In genomic region chr18:51234117-51235010, GRCh38 we compare ENCODE assay signal across 14 cellular contexts. TPM values are rescaled to one million over a fixed set of nuclear protein-coding genes. Genes with fewer than 3 reads are reported as not detected.
DNase-seq lines count a peak whose midpoint lies in the region; ATAC-seq, FAIRE-seq and TF ChIP-seq lines count a peak whose summit lies in the region.
"Had no signal": no experiment of that assay in that cellular context is flagged by ENCODE, and none has a peak within 500 bp of the region (broad histone marks: within the 10 kb centered on the region; RNA-seq: fewer than 3 reads in every experiment).

No MANE protein-coding gene starts in this region.

- FAIRE-seq in keratinocyte (lab: Jason Lieb, UNC), result no peak

- H3K9ac ChIP-seq in BLaER1, result no peak overlapping the region
- no peak overlapping the region for H3K9ac ChIP-seq in keratinocyte (ENCODE audit: control insufficient read depth, extremely low read depth, insufficient read depth, low read length)

- H3K27ac ChIP-seq in BLaER1 (no peak overlapping the region), HEK293 (ENCODE audit: extremely low read depth, low read depth, low read length) (peak overlapping the region; percentile 56; the same call in 1 of the 2 replicates), keratinocyte (ENCODE audit: control insufficient read depth, insufficient read depth, low read length) (peak overlapping the region; percentile 42)
- H3K27ac ChIP-seq: breast epithelium, C4-2B, heart left ventricle, right atrium auricular region had no signal

- H3K36me3 Mint-ChIP-seq in activated T-helper 1 cell treated with anti-CD3 and anti-CD28 coated beads, Interleukin-12 subunit alpha, Interleukin-12 subunit beta, Interleukin-2, Interleukin-4 antibody, amounts not matched to agents 30 ng/mL and 10 ng/mL and 1 ng/mL, durations not matched to agents 14 hours and 24 hours and 36 hours (ENCODE audit: low read depth), result no peaks in the 10 kb centered on the region
- H3K36me3 Mint-ChIP-seq: naive B cell had no signal

- H3K4me1 ChIP-seq in BLaER1 (peaks cover 22% of the 10 kb centered on the region), HEK293 (ENCODE audit: control insufficient read depth, insufficient read depth, low read length) (peaks cover 19% of the 10 kb centered on the region), keratinocyte (ENCODE audit: control insufficient read depth, extremely low read depth, insufficient read depth, low read length) (peaks cover 23% of the 10 kb centered on the region)
- H3K4me1 ChIP-seq: breast epithelium, right atrium auricular region had no signal

- peak overlapping the region; percentile 48 for H3K27ac Mint-ChIP-seq in activated T-helper 1 cell treated with anti-CD3 and anti-CD28 coated beads, Interleukin-12 subunit alpha, Interleukin-12 subunit beta, Interleukin-2, Interleukin-4 antibody, amounts not matched to agents 30 ng/mL and 10 ng/mL and 1 ng/mL, durations not matched to agents 14 hours and 24 hours and 36 hours

- no peaks in the 10 kb centered on the region for H3K27me3 Mint-ChIP-seq in activated T-helper 1 cell treated with anti-CD3 and anti-CD28 coated beads, Interleukin-12 subunit alpha, Interleukin-12 subunit beta, Interleukin-2, Interleukin-4 antibody, amounts not matched to agents 30 ng/mL and 10 ng/mL and 1 ng/mL, durations not matched to agents 14 hours and 24 hours and 36 hours (ENCODE audit: insufficient read depth)

- TF ChIP-seq CTCF in HEK293 (tag by site-specific recombination; IDR thresholded peaks at IDR 0.05) (no peak), keratinocyte (optimal IDR thresholded peaks at IDR 0.05 in 1 of 3, IDR thresholded peaks at IDR 0.05 in 1 of 3, conservative IDR thresholded peaks at IDR 0.05 in 1 of 3; ENCODE audit: extremely low read depth in 1 of 3, insufficient read depth in 2 of 3, low read length in 3 of 3) (no peak)

- H3K4me2 ChIP-seq in BLaER1 (peak overlapping the region; percentile 56), keratinocyte (ENCODE audit: control insufficient read depth, extremely low read depth, insufficient read depth, low read depth, low read length) (peak overlapping the region; percentile 10)

- ATAC-seq in HG03571 (IDR thresholded peaks at IDR 0.05; ENCODE audit: unreplicated experiment) (no peak), HG03469 (IDR thresholded peaks at IDR 0.05; ENCODE audit: unreplicated experiment) (no peak)

- H4K20me1 ChIP-seq in BLaER1 (no peaks in the 10 kb centered on the region), keratinocyte (ENCODE audit: control insufficient read depth, extremely low read depth, insufficient read depth, low read length) (no peaks in the 10 kb centered on the region)

- H3K4me3 ChIP-seq in BLaER1 (no peak overlapping the region), HEK293 (ENCODE audit: low read depth, low read length) (no peak overlapping the region), keratinocyte (ENCODE audit: control insufficient read depth in 2 of 3, extremely low read depth in 1 of 3, insufficient read depth in 2 of 3, low read depth in 1 of 3, low read length in 3 of 3) (no peak overlapping the region)
- H3K4me3 ChIP-seq: breast epithelium, heart left ventricle, right atrium auricular region had no signal

- H3K9me3 Mint-ChIP-seq in activated T-helper 1 cell treated with anti-CD3 and anti-CD28 coated beads, Interleukin-12 subunit alpha, Interleukin-12 subunit beta, Interleukin-2, Interleukin-4 antibody, amounts not matched to agents 30 ng/mL and 10 ng/mL and 1 ng/mL, durations not matched to agents 14 hours and 24 hours and 36 hours, result no peaks in the 10 kb centered on the region

- intact Hi-C loops in activated T-helper 1 cell treated with anti-CD3 and anti-CD28 coated beads, Interleukin-12 subunit alpha, Interleukin-12 subunit beta, Interleukin-2, Interleukin-4 antibody, amounts not matched to agents 30 ng/mL and 10 ng/mL and 1 ng/mL, durations not matched to agents 14 hours and 24 hours and 36 hours (cut with micrococcal nuclease), result loop anchor here (1.0 to 2.0 kb wide), 3 partner anchors 23 to 84 kb away; no protein-coding TSS in a partner anchor

- peaks cover 31% of the 10 kb centered on the region for H3K4me1 Mint-ChIP-seq in activated T-helper 1 cell treated with anti-CD3 and anti-CD28 coated beads, Interleukin-12 subunit alpha, Interleukin-12 subunit beta, Interleukin-2, Interleukin-4 antibody, amounts not matched to agents 30 ng/mL and 10 ng/mL and 1 ng/mL, durations not matched to agents 14 hours and 24 hours and 36 hours (ENCODE audit: low read depth)
- H3K4me1 Mint-ChIP-seq: naive B cell had no signal

- H3K9me3 ChIP-seq in BLaER1, result peaks cover 9% of the 10 kb centered on the region
- H3K9me3 ChIP-seq in HEK293 (ENCODE audit: control insufficient read depth, insufficient read depth, low read depth, low read length), result no peaks in the 10 kb centered on the region
- no peaks in the 10 kb centered on the region for H3K9me3 ChIP-seq in keratinocyte (ENCODE audit: control insufficient read depth, low read depth, low read length)
- H3K9me3 ChIP-seq: breast epithelium, heart left ventricle, right atrium auricular region had no signal

- H3K79me2 ChIP-seq in keratinocyte (ENCODE audit: control insufficient read depth, insufficient read depth, low read length), result no peaks in the 10 kb centered on the region

- H3K4me3 Mint-ChIP-seq in activated T-helper 1 cell treated with anti-CD3 and anti-CD28 coated beads, Interleukin-12 subunit alpha, Interleukin-12 subunit beta, Interleukin-2, Interleukin-4 antibody, amounts not matched to agents 30 ng/mL and 10 ng/mL and 1 ng/mL, durations not matched to agents 14 hours and 24 hours and 36 hours, result no peak overlapping the region
- H3K4me3 Mint-ChIP-seq: naive B cell had no signal

- H3K36me3 ChIP-seq in BLaER1, result no peaks in the 10 kb centered on the region
- H3K36me3 ChIP-seq in HEK293 (ENCODE audit: control insufficient read depth in 2 of 2, insufficient read depth in 1 of 2, low read length in 2 of 2), result no peaks in the 10 kb centered on the region
- no peaks in the 10 kb centered on the region for H3K36me3 ChIP-seq in keratinocyte (ENCODE audit: control insufficient read depth in 2 of 2, extremely low read depth in 1 of 2, insufficient read depth in 2 of 2, low read length in 2 of 2)
- H3K36me3 ChIP-seq: breast epithelium, heart left ventricle, right atrium auricular region had no signal

- dilution Hi-C loops in keratinocyte (cut with MboI; ENCODE audit: extremely low pct_ligation_motif_present, low sequenced_read_pairs), result no loop called here

- H3K9me1 ChIP-seq in keratinocyte (ENCODE audit: control insufficient read depth, extremely low read depth, insufficient read depth, low read length), result no peaks in the 10 kb centered on the region

- CTCF ChIA-PET in HEK293 (lab: Yijun Ruan, JAX), result interaction anchor here (0.6 to 1.6 kb wide), 5 partner anchors 8 to 86 kb away, joined by 3 to 4 read pairs (median 4); no protein-coding TSS in a partner anchor

- DNase-seq in activated T-helper 1 cell treated with anti-CD3 and anti-CD28 coated beads, Interleukin-12 subunit alpha, Interleukin-12 subunit beta, Interleukin-2, Interleukin-4 antibody, amounts not matched to agents 30 ng/mL and 10 ng/mL and 1 ng/mL, durations not matched to agents 14 hours and 24 hours and 36 hours (ENCODE audit: low spot score), result no peak
- DNase-seq in keratinocyte (ENCODE audit: low read depth, low spot score) (no peak), HuH-7.5 (ENCODE audit: low spot score) (no peak)
- no peak for DNase-seq in stimulated activated CD4-positive, alpha-beta T cell treated with anti-CD3 and anti-CD28 coated beads, Interleukin-4, amount 100 ng/mL, for 4 hours
- DNase-seq: activated CD4-positive, CD25-positive, alpha-beta regulatory T cell; heart left ventricle; naive B cell had no signal

- H3K27me3 ChIP-seq in BLaER1, result no peaks in the 10 kb centered on the region
- H3K27me3 ChIP-seq in keratinocyte (ENCODE audit: control insufficient read depth, extremely low read depth, insufficient read depth, low read length), result no peaks in the 10 kb centered on the region
- H3K27me3 ChIP-seq: breast epithelium, heart left ventricle, right atrium auricular region had no signal

- POLR2A ChIA-PET in HEK293 (lab: Yijun Ruan, JAX), result interaction anchor here (1.0 to 2.6 kb wide), 2 partner anchors 37 to 124 kb away, joined by 3 to 32 read pairs; partner anchors contain the start of gene MEX3C

- no peak overlapping the region for H2AFZ ChIP-seq in keratinocyte (ENCODE audit: control insufficient read depth, low read length)

TF ChIP-seq in HEK293, 187 proteins besides CTCF, POLR2A, EP300 and RAD21 (continues in another document):
- TF ChIP-seq ZBTB20 (tag by site-specific recombination; IDR thresholded peaks at IDR 0.05) (no peak), EGR2 (tag by site-specific recombination; IDR thresholded peaks at IDR 0.05; ENCODE audit: low read depth) (no peak), ZNF513 (tag by site-specific recombination; IDR thresholded peaks at IDR 0.05) (no peak), ZNF350 (tag by site-specific recombination; IDR thresholded peaks at IDR 0.05) (no peak), ZNF521 (tag by site-specific recombination; IDR thresholded peaks at IDR 0.05) (no peak), ZNF112 (tag by site-specific recombination; IDR thresholded peaks at IDR 0.05) (no peak), ZBTB1 (tag by site-specific recombination; IDR thresholded peaks at IDR 0.05) (no peak)

RNA-seq across cellular contexts. Expression of gene MEX3C, which starts 36.9 kb away (rescaled TPM):
- 67.6 and 68.0 TPM in 2 replicates for total RNA-seq in activated T-helper 1 cell treated with anti-CD3 and anti-CD28 coated beads, Interleukin-12 subunit alpha, Interleukin-12 subunit beta, Interleukin-2, Interleukin-4 antibody, amounts not matched to agents 30 ng/mL and 10 ng/mL and 1 ng/mL, durations not matched to agents 14 hours and 24 hours and 36 hours
- polyA plus RNA-seq in keratinocyte, result 62.0 to 75.1 TPM (median 73.9 TPM) in 3 replicates
- 35.8 TPM for polyA plus RNA-seq in keratinocyte (2011; ENCODE audit: low read depth)
- 64.8 and 116 TPM in 2 replicates for polyA plus RNA-seq in keratinocyte (2011; cell fraction: cytosol; rRNA removed)
- 72.4 and 74.0 TPM in 2 replicates for polyA plus RNA-seq in keratinocyte (2011; cell fraction: nucleus; rRNA removed)
- polyA plus RNA-seq in keratinocyte (2012; ENCODE audit: low replicate concordance), result 33.8 and 46.5 TPM in 2 replicates
- polyA minus RNA-seq in keratinocyte, result 40.9 to 105 TPM (median 75.3 TPM) in 3 replicates
- 45.1 TPM for polyA minus RNA-seq in keratinocyte (2011; cell fraction: cytosol; rRNA and poly(A)+ RNA removed)
- polyA minus RNA-seq in keratinocyte (2011; cell fraction: nucleus; rRNA and poly(A)+ RNA removed), result 29.0 and 59.2 TPM in 2 replicates
